ENCODE assay signal across 8 cellular contexts in the genomic region with DNA sequence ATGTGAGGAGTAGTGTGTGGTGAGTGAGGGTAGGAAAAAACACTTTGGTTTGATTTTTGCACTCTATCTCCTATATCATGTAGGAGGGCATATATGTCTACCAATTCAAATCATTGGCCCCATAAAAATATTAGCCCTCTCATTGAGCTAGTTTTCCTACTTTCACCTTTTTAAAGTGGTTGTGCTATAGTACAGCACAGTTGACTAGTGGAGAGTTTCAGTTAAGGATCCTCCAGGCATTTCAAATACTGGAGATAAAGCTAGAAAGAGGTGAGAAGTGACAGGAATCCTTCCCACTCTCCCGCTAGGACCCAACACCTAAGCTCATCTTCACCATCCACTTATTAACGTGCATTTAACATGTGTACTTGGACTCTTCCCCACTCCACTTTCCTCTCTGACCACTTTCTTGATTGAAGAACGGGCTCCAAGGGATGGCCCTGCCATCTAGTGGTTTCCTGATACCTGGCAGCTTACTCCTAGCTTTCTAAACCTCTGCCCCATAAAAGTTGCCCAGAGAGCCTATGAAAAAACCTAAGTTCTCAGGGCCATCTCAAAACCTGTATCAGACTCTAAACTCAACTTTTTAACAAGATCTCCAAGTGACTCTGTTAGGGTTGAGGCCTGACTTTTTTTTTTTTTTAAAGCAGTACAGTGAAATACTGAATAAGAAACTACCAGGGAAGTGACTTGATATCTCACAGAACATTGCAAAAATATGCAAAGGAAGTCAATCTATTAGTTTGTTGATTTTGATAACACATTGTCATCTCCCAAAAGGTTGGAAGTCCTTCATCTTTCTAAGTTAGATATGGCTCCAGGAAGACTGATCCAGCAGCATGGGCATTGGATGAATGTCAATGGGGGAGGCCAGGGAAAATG. TPM values are rescaled to one million over a fixed set of nuclear protein-coding genes. Genes with fewer than 3 reads are reported as not detected.
A peak's percentile ranks its signal among the peaks of the same experiment; 100 is the strongest.
DNase-seq lines count a peak whose midpoint lies in the region; ATAC-seq and TF ChIP-seq lines count a peak whose summit lies in the region.

No MANE protein-coding gene starts in this region.

- no peaks in the 10 kb centered on the region for H3K27me3 ChIP-seq in MM.1S (replicated peaks; ENCODE audit: insufficient read depth, low read length)

- peak; percentile 38 for ATAC-seq in GM21717 (IDR thresholded peaks at IDR 0.05; ENCODE audit: unreplicated experiment)
- ATAC-seq in mucosa of descending colon: peak; percentile 86

- no peaks in the 10 kb centered on the region for H4K20me1 ChIP-seq in MM.1S (ENCODE audit: insufficient read depth, low read length)

- H2AFZ ChIP-seq in MM.1S (ENCODE audit: low read length): no peak overlapping the region

- H3K4me3 Mint-ChIP-seq in endothelial cell (ENCODE audit: unreplicated experiment): no peak overlapping the region
- no peak overlapping the region for H3K4me3 Mint-ChIP-seq in immature natural killer cell

- H3K27ac Mint-ChIP-seq in endothelial cell (ENCODE audit: unreplicated experiment) (no peak overlapping the region), immature natural killer cell (no peak overlapping the region)

- peaks cover 5% of the 10 kb centered on the region for H3K27me3 Mint-ChIP-seq in endothelial cell (ENCODE audit: unreplicated experiment)
- no peaks in the 10 kb centered on the region for H3K27me3 Mint-ChIP-seq in immature natural killer cell (ENCODE audit: low read depth in 3 of 3)

- H3K4me3 ChIP-seq in MM.1S (ENCODE audit: low read length) (no peak overlapping the region), mucosa of descending colon (no peak overlapping the region)

- intact Hi-C loops in mucosa of descending colon (cut with DNase I, micrococcal nuclease): loop anchor here (10.0 kb wide), 1 partner anchor 182 kb away; no protein-coding TSS in a partner anchor

- H3K36me3 ChIP-seq in MM.1S (replicated peaks; ENCODE audit: insufficient read depth, low read length) (no peaks in the 10 kb centered on the region), mucosa of descending colon (ENCODE audit: low read depth) (no peaks in the 10 kb centered on the region)

- H3K9ac ChIP-seq in MM.1S (ENCODE audit: low read length): no peak overlapping the region

- H3K9me3 Mint-ChIP-seq in endothelial cell (ENCODE audit: unreplicated experiment): no peaks in the 10 kb centered on the region
- H3K9me3 Mint-ChIP-seq in immature natural killer cell: no peaks in the 10 kb centered on the region

- no peak overlapping the region for H3K27ac ChIP-seq in MM.1S (ENCODE audit: low read length)

- no peaks in the 10 kb centered on the region for H3K9me3 ChIP-seq in MM.1S (replicated peaks; ENCODE audit: insufficient read depth, low read length)
- H3K9me3 ChIP-seq in mucosa of descending colon: no peaks in the 10 kb centered on the region

- H3K9me2 ChIP-seq in MM.1S (replicated peaks; ENCODE audit: insufficient read depth, low read length): no peaks in the 10 kb centered on the region

- H3K79me2 ChIP-seq in MM.1S (ENCODE audit: low read length): no peaks in the 10 kb centered on the region

- peak; percentile 97 for TF ChIP-seq CTCF in MM.1S (IDR thresholded peaks at IDR 0.05; ENCODE audit: low read length)
- peak; percentile 53 for TF ChIP-seq CTCF in endothelial cell (IDR thresholded peaks at IDR 0.05; ENCODE audit: unreplicated experiment)
- TF ChIP-seq CTCF in mucosa of descending colon (IDR thresholded peaks at IDR 0.05): peak; percentile 66

- H3K4me1 ChIP-seq in MM.1S (ENCODE audit: low read length) (peaks cover 45% of the 10 kb centered on the region), mucosa of descending colon (ENCODE audit: low read depth) (no peaks in the 10 kb centered on the region)

- H3K4me1 Mint-ChIP-seq in endothelial cell (ENCODE audit: unreplicated experiment): no peaks in the 10 kb centered on the region
- H3K4me1 Mint-ChIP-seq in immature natural killer cell: no peaks in the 10 kb centered on the region

- DNase-seq in SIG-M5 treated with dmso at 0.1 percent for 504 hours (lab: John Stamatoyannopoulos, UW; ENCODE audit: unreplicated experiment): peak; percentile 83
- DNase-seq in SIG-M5 (lab: John Stamatoyannopoulos, UW): no peak
- peak; percentile 74 for DNase-seq in MM.1S
- peak; percentile 66 for DNase-seq in SHP77 treated with DMSO at 0.1 percent for 48 hours (lab: John Stamatoyannopoulos, UW)
- DNase-seq in endothelial cell (ENCODE audit: low spot score): peak; percentile 52
- peak in 2 of 3 donors; percentile 37 to 71 for DNase-seq in mucosa of descending colon
- no peak for DNase-seq in immature natural killer cell

- peaks cover 23% of the 10 kb centered on the region for H3F3A ChIP-seq in MM.1S (ENCODE audit: insufficient read depth, low read length)

- H3K36me3 Mint-ChIP-seq in endothelial cell (ENCODE audit: low read depth, unreplicated experiment): no peaks in the 10 kb centered on the region
- no peaks in the 10 kb centered on the region for H3K36me3 Mint-ChIP-seq in immature natural killer cell

- peak overlapping the region; percentile 10; the same call in 1 of the 2 replicates for H3K4me2 ChIP-seq in MM.1S (ENCODE audit: low read depth, low read length)

RNA-seq across cellular contexts. Expression of a gene that starts 17.9 kb away (rescaled TPM):
- total RNA-seq in endothelial cell (ENCODE audit: unreplicated experiment) (0.67 TPM), mucosa of descending colon (1 to 10 TPM in 1 of 3 donors, under 1 TPM in 2; 0.23 to 2.3 (median 0.27) TPM)
- polyA plus RNA-seq in immature natural killer cell: under 1 TPM in 2 of 3 donors, not detected in 1; 0.12 to 0.27 TPM

Comparison
In these comparisons a context has a peak if more than half of its experiments do, and no peak if none do; other contexts are left out.
1. DNase-seq: peak in SIG-M5 treated with dmso at 0.1 percent for 504 hours (single experiment), MM.1S (single experiment), SHP77 treated with DMSO at 0.1 percent for 48 hours (single experiment), endothelial cell (single experiment) and mucosa of descending colon (2 of 3); none in SIG-M5 (single experiment) and immature natural killer cell (0 of 3).
2. Peak in every context shown above with its lines, with median percentiles within 50 percentile points of each other: CTCF ChIP-seq.